ENCODE assay signal across 8 cellular contexts in the genomic region with DNA sequence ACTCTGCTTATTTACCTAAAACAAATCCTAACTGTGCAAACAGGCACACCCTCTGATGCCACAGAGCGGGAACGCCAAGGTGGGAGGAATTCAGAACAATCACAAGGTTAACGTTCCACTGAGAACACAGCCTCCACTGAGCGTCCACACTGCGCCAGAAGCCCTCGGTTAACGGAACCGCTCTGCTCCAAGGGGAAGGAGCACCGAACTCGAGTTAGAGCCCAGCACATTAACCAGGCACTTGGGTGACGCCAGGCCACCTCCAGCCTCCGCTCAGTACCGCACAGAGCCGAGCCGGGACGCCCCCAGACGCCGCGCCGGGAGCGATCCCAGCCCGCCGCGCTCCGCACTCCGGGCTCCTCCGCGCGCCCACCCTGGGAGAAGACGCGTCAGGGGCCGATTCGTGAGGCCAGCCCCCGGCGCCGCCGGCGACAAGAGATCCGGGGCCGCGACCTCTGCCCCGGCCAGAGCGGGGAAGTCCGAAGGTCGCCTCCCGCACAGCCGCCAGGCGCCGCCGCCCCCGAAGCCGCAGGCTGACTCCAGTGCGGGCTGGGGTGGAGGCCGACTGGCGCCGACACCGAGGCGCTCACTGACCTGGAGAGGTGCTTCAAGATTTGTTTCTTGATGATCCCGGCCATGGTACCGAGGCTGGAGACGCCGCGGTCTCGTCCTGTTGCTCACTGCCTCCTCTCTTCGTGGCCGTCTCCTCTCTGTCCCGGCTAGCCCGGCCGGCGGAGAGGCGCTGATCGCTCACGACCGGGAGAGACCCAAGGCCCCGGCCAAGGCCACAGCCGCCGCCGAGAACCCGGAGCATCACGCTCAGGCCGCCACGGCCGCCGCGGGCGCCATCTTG. TPM values are rescaled to one million over a fixed set of nuclear protein-coding genes. Genes with fewer than 3 reads are reported as not detected.
A peak's percentile ranks its signal among the peaks of the same experiment; 100 is the strongest.
DNase-seq lines count a peak whose midpoint lies in the region; ATAC-seq, FAIRE-seq and TF ChIP-seq lines count a peak whose summit lies in the region.

No MANE protein-coding gene starts in this region.

- peaks cover 33% of the 10 kb centered on the region for H3K4me1 Mint-ChIP-seq in T-helper 1 cell treated with Interleukin-12 subunit alpha and Interleukin-12 subunit beta and Interleukin-4 antibody, amounts not matched to agents 30 μg/mL and 1 μg/mL, for 36 hours (ENCODE audit: low read depth)

- H3K27ac Mint-ChIP-seq in T-helper 1 cell treated with Interleukin-12 subunit alpha and Interleukin-12 subunit beta and Interleukin-4 antibody, amounts not matched to agents 30 μg/mL and 1 μg/mL, for 36 hours: peak overlapping the region; percentile 93

- peaks cover 10% of the 10 kb centered on the region for H3K4me1 ChIP-seq in keratinocyte (ENCODE audit: control insufficient read depth, extremely low read depth, insufficient read depth, low read length)

- TF ChIP-seq CTCF in GM12864 (IDR thresholded peaks at IDR 0.05; ENCODE audit: low read depth, low read length, missing control alignments): no peak
- no peak for TF ChIP-seq CTCF in cardiac fibroblast (IDR thresholded peaks at IDR 0.05; ENCODE audit: low read depth, low read length)
- no peak for TF ChIP-seq CTCF in keratinocyte (optimal IDR thresholded peaks at IDR 0.05 in 1 of 3, IDR thresholded peaks at IDR 0.05 in 1 of 3, conservative IDR thresholded peaks at IDR 0.05 in 1 of 3; ENCODE audit: extremely low read depth in 1 of 3, insufficient read depth in 2 of 3, low read length in 3 of 3)

- no peak for DNase-seq in GM12864 (ENCODE audit: low read depth)
- DNase-seq in KG1 (lab: John Stamatoyannopoulos, UW): peak; percentile 46
- DNase-seq in cardiac fibroblast (ENCODE audit: low read depth in 2 of 2): peak in 1 of 2 donors; percentile 20
- DNase-seq in keratinocyte (ENCODE audit: low read depth, low spot score): no peak
- DNase-seq in stimulated activated CD4-positive, alpha-beta T cell treated with anti-CD3 and anti-CD28 coated beads, Interleukin-15, amount 100 ng/mL, for 24 hours: peak; percentile 59
- DNase-seq in kidney tubule cell (ENCODE audit: low spot score): no peak

- no peaks in the 10 kb centered on the region for H3K9me3 ChIP-seq in keratinocyte (ENCODE audit: control insufficient read depth, low read depth, low read length)

- H3K4me3 Mint-ChIP-seq in T-helper 1 cell treated with Interleukin-12 subunit alpha and Interleukin-12 subunit beta and Interleukin-4 antibody, amounts not matched to agents 30 μg/mL and 1 μg/mL, for 36 hours: peak overlapping the region; percentile 90

- H3K36me3 ChIP-seq in keratinocyte (ENCODE audit: control insufficient read depth in 2 of 2, extremely low read depth in 1 of 2, insufficient read depth in 2 of 2, low read length in 2 of 2): no peaks in the 10 kb centered on the region

- H3K27ac ChIP-seq in keratinocyte (ENCODE audit: control insufficient read depth, insufficient read depth, low read length): peak overlapping the region; percentile 94

- H3K9ac ChIP-seq in keratinocyte (ENCODE audit: control insufficient read depth, extremely low read depth, insufficient read depth, low read length): peak overlapping the region; percentile 96

- no peak for FAIRE-seq in keratinocyte (lab: Jason Lieb, UNC)

- H2AFZ ChIP-seq in keratinocyte (ENCODE audit: control insufficient read depth, low read length): peak overlapping the region; percentile 99

- peak overlapping the region; percentile 98 for H3K4me2 ChIP-seq in keratinocyte (ENCODE audit: control insufficient read depth, extremely low read depth, insufficient read depth, low read depth, low read length)

- dilution Hi-C loops in keratinocyte (cut with MboI; ENCODE audit: extremely low pct_ligation_motif_present, low sequenced_read_pairs): no loop called here

- no peaks in the 10 kb centered on the region for H3K27me3 Mint-ChIP-seq in T-helper 1 cell treated with Interleukin-12 subunit alpha and Interleukin-12 subunit beta and Interleukin-4 antibody, amounts not matched to agents 30 μg/mL and 1 μg/mL, for 36 hours (ENCODE audit: low read depth)

- no peaks in the 10 kb centered on the region for H4K20me1 ChIP-seq in keratinocyte (ENCODE audit: control insufficient read depth, extremely low read depth, insufficient read depth, low read length)

- peak overlapping the region; percentile 89 for H3K4me3 ChIP-seq in GM12864 (ENCODE audit: low read depth, low read length)
- H3K4me3 ChIP-seq in cardiac fibroblast (replicated peaks in 1 of 2; ENCODE audit: low read depth in 2 of 2, low read length in 2 of 2): peak overlapping the region; percentile 86 to 94
- peak overlapping the region; percentile 91 to 98 (median 96) for H3K4me3 ChIP-seq in keratinocyte (ENCODE audit: control insufficient read depth in 2 of 3, extremely low read depth in 1 of 3, insufficient read depth in 2 of 3, low read depth in 1 of 3, low read length in 3 of 3)

- H3K9me1 ChIP-seq in keratinocyte (ENCODE audit: control insufficient read depth, extremely low read depth, insufficient read depth, low read length): no peaks in the 10 kb centered on the region

- H3K36me3 Mint-ChIP-seq in T-helper 1 cell treated with Interleukin-12 subunit alpha and Interleukin-12 subunit beta and Interleukin-4 antibody, amounts not matched to agents 30 μg/mL and 1 μg/mL, for 36 hours (ENCODE audit: low read depth): peaks cover 6% of the 10 kb centered on the region

- H3K9me3 Mint-ChIP-seq in T-helper 1 cell treated with Interleukin-12 subunit alpha and Interleukin-12 subunit beta and Interleukin-4 antibody, amounts not matched to agents 30 μg/mL and 1 μg/mL, for 36 hours: no peaks in the 10 kb centered on the region

- peak; percentile 46 for ATAC-seq in GM21786 (IDR thresholded peaks at IDR 0.05; ENCODE audit: unreplicated experiment)

- H3K79me2 ChIP-seq in keratinocyte (ENCODE audit: control insufficient read depth, insufficient read depth, low read length): peaks cover 40% of the 10 kb centered on the region

- H3K27me3 ChIP-seq in keratinocyte (ENCODE audit: control insufficient read depth, extremely low read depth, insufficient read depth, low read length): no peaks in the 10 kb centered on the region

RNA-seq across cellular contexts. Expression of gene BLTP3B, which starts 0.5 kb away (rescaled TPM):
- 8.7 to 11.7 TPM (median 10.4 TPM) in 3 replicates for polyA plus RNA-seq in keratinocyte
- polyA plus RNA-seq in keratinocyte (2011; ENCODE audit: low read depth): 3.4 TPM
- 8.6 and 14.6 TPM in 2 replicates for polyA plus RNA-seq in keratinocyte (2011; cell fraction: cytosol; rRNA removed)
- polyA plus RNA-seq in keratinocyte (2011; cell fraction: nucleus; rRNA removed): 7.0 and 10.4 TPM in 2 replicates
- 6.1 and 6.2 TPM in 2 replicates for polyA plus RNA-seq in keratinocyte (2012; ENCODE audit: low replicate concordance)
- polyA minus RNA-seq in keratinocyte: 6.1 to 36.4 TPM (median 21.8 TPM) in 3 replicates
- 21.5 TPM for polyA minus RNA-seq in keratinocyte (2011; cell fraction: cytosol; rRNA and poly(A)+ RNA removed)
- 9.4 and 26.5 TPM in 2 replicates for polyA minus RNA-seq in keratinocyte (2011; cell fraction: nucleus; rRNA and poly(A)+ RNA removed)

RNA-seq across cellular contexts. Expression of gene ACTR6, which starts 58.4 kb away (rescaled TPM):
- polyA plus RNA-seq in keratinocyte: 23.8 to 35.4 TPM (median 33.1 TPM) in 3 replicates
- polyA plus RNA-seq in keratinocyte (2011; ENCODE audit: low read depth): 17.5 TPM
- polyA plus RNA-seq in keratinocyte (2011; cell fraction: cytosol; rRNA removed): 16.8 and 31.6 TPM in 2 replicates
- 24.2 and 38.5 TPM in 2 replicates for polyA plus RNA-seq in keratinocyte (2011; cell fraction: nucleus; rRNA removed)
- polyA plus RNA-seq in keratinocyte (2012; ENCODE audit: low replicate concordance): 17.6 and 25.2 TPM in 2 replicates
- 3.5 to 10.4 TPM (median 5.5 TPM) in 3 replicates for polyA minus RNA-seq in keratinocyte
- 5.2 TPM for polyA minus RNA-seq in keratinocyte (2011; cell fraction: cytosol; rRNA and poly(A)+ RNA removed)
- 7.9 and 11.4 TPM in 2 replicates for polyA minus RNA-seq in keratinocyte (2011; cell fraction: nucleus; rRNA and poly(A)+ RNA removed)

Comparison
In these comparisons a context has a peak if more than half of its experiments do, and no peak if none do; other contexts are left out.
1. DNase-seq: peak in KG1 (single experiment) and stimulated activated CD4-positive, alpha-beta T cell treated with anti-CD3 and anti-CD28 coated beads, Interleukin-15, amount 100 ng/mL, for 24 hours (single experiment); none in GM12864 (single experiment), keratinocyte (single experiment) and kidney tubule cell (single experiment).
2. Peak in every context shown above with its lines, with median percentiles within 50 percentile points of each other: H3K4me3 ChIP-seq.